Comparison of ENCODE assay signal across 26 cellular contexts in genomic region chr5:109653042-109653441, GRCh38. TPM values are rescaled to one million over a fixed set of nuclear protein-coding genes. Genes with fewer than 3 reads are reported as not detected.
A peak's percentile ranks its signal among the peaks of the same experiment; 100 is the strongest.
DNase-seq lines count a peak whose midpoint lies in the region; ATAC-seq, FAIRE-seq and TF ChIP-seq lines count a peak whose summit lies in the region.
"Had no signal": no experiment of that assay in that cellular context is flagged by ENCODE, and none has a peak within 500 bp of the region (broad histone marks: within the 10 kb centered on the region; RNA-seq: fewer than 3 reads in every experiment).

No MANE protein-coding gene starts in this region.

- H3K27me3 ChIP-seq in GM23338 (ENCODE audit: insufficient read depth), result no peaks in the 10 kb centered on the region
- H3K27me3 ChIP-seq in bronchial epithelial cell (ENCODE audit: control insufficient read depth, insufficient read depth, low read length), result no peaks in the 10 kb centered on the region
- H3K27me3 ChIP-seq in mesendoderm (ENCODE audit: insufficient read depth, low read length, poor library complexity), result no peaks in the 10 kb centered on the region
- H3K27me3 ChIP-seq in pancreas, result no peaks in the 10 kb centered on the region
- H3K27me3 ChIP-seq: BE2C had no signal

- no CpG with 5 or more reads among the region's 2 CpGs for WGBS in mesendoderm (ENCODE audit: extremely low coverage, insufficient coverage, low lambda C conversion rate)
- 19 to 32% methylated on average over 2 of the region's 2 CpGs for WGBS in pancreas, 2 donors

- H3K18ac ChIP-seq in mesendoderm (ENCODE audit: low read length), result peak overlapping the region; percentile 51

- ATAC-seq in GM23338 (no peak), pancreas (peak; percentile 65 to 80 (median 73)), left cardiac atrium (no peak)
- ATAC-seq: A549, GM12878 had no signal

- no peaks in the 10 kb centered on the region; the same call in 2 of the 3 replicates for H3K4me1 Mint-ChIP-seq in GM23338
- H3K4me1 Mint-ChIP-seq in activated T-helper 2 cell treated with anti-CD3 and anti-CD28 coated beads, Interferon-gamma antibody, Interleukin-2, Interleukin-4, amounts not matched to agents 10 μg/mL and 5 μg/mL and 100 μg/mL, durations not matched to agents 14 hours and 24 hours and 36 hours (ENCODE audit: low read depth), result peaks cover 21% of the 10 kb centered on the region

- no peak overlapping the region for H3K9ac ChIP-seq in mesendoderm (ENCODE audit: low read length)
- H3K9ac ChIP-seq: BLaER1 treated with 17β-estradiol and CSF1 and Interleukin-3, amounts not matched to agents 10 nM and 100 nM had no signal

- no peak overlapping the region for H2BK5ac ChIP-seq in mesendoderm (ENCODE audit: low read length)

- no peak for TF ChIP-seq CTCF in GM23338 (conservative IDR thresholded peaks at IDR 0.05; ENCODE audit: low read depth in 2 of 2)
- no peak for TF ChIP-seq CTCF in bronchial epithelial cell (IDR thresholded peaks at IDR 0.05; ENCODE audit: insufficient read depth, low read length, severe bottlenecking)
- TF ChIP-seq CTCF in pancreas (IDR thresholded peaks at IDR 0.05), result no peak
- TF ChIP-seq CTCF in D721Med (IDR thresholded peaks at IDR 0.05; ENCODE audit: insufficient read depth, missing control alignments), result no peak

- H3K4ac ChIP-seq in mesendoderm (ENCODE audit: low read depth, low read length), result no peak overlapping the region

- H3K4me2 ChIP-seq in GM23338 (no peak overlapping the region), mesendoderm (ENCODE audit: low read length) (no peak overlapping the region)
- H3K4me2 ChIP-seq: A549 had no signal

- H2BK120ac ChIP-seq in mesendoderm (ENCODE audit: low read depth, low read length), result no peak overlapping the region

- no peak overlapping the region for H2AK5ac ChIP-seq in mesendoderm (ENCODE audit: low read length)

- no peaks in the 10 kb centered on the region for H3K36me3 ChIP-seq in GM23338 (ENCODE audit: insufficient read depth)
- no peaks in the 10 kb centered on the region for H3K36me3 ChIP-seq in bronchial epithelial cell (ENCODE audit: control insufficient read depth, insufficient read depth, low read length)
- H3K36me3 ChIP-seq in mesendoderm (ENCODE audit: control insufficient read depth, insufficient read depth, low read length), result no peaks in the 10 kb centered on the region
- no peaks in the 10 kb centered on the region for H3K36me3 ChIP-seq in pancreas
- H3K36me3 ChIP-seq: BE2C; BLaER1 treated with 17β-estradiol and CSF1 and Interleukin-3, amounts not matched to agents 10 nM and 100 nM had no signal

- H3K27ac ChIP-seq in GM23338 (ENCODE audit: low read depth) (no peak overlapping the region), mesendoderm (ENCODE audit: low read depth, low read length) (no peak overlapping the region), pancreas (peak overlapping the region; percentile 52 to 75 (median 70))
- H3K27ac ChIP-seq: A549; BLaER1 treated with 17β-estradiol and CSF1 and Interleukin-3, amounts not matched to agents 10 nM and 100 nM had no signal

- no peak overlapping the region for H3K4me3 ChIP-seq in GM23338
- no peak overlapping the region for H3K4me3 ChIP-seq in bronchial epithelial cell (ENCODE audit: low read depth, low read length)
- H3K4me3 ChIP-seq in mesendoderm (ENCODE audit: low read length), result no peak overlapping the region
- H3K4me3 ChIP-seq in pancreas, result no peak overlapping the region
- H3K4me3 ChIP-seq: A549; BLaER1 treated with 17β-estradiol and CSF1 and Interleukin-3, amounts not matched to agents 10 nM and 100 nM; GM12878 had no signal

- no peak overlapping the region for H2BK15ac ChIP-seq in mesendoderm (replicated peaks; ENCODE audit: low read depth)

- no peaks in the 10 kb centered on the region for H4K20me1 ChIP-seq in GM23338 (replicated peaks; ENCODE audit: insufficient read depth)
- H4K20me1 ChIP-seq: BLaER1 treated with 17β-estradiol and CSF1 and Interleukin-3, amounts not matched to agents 10 nM and 100 nM had no signal

- H3K9me3 ChIP-seq in pancreas, result no peaks in the 10 kb centered on the region
- H3K9me3 ChIP-seq: A549; BE2C; BLaER1 treated with 17β-estradiol and CSF1 and Interleukin-3, amounts not matched to agents 10 nM and 100 nM had no signal

- no peaks in the 10 kb centered on the region for H3F3A ChIP-seq in GM23338 (replicated peaks; ENCODE audit: low read depth)

- DNase-seq in GM23338 (ENCODE audit: low spot score), result no peak
- DNase-seq in bronchial epithelial cell (ENCODE audit: low read depth), result no peak
- no peak for DNase-seq in mesendoderm
- DNase-seq in pancreas, result peak in 3 of 6 donors; percentile 26 to 45 (median 30)
- no peak for DNase-seq in activated T-helper 2 cell treated with anti-CD3 and anti-CD28 coated beads, Interferon-gamma antibody, Interleukin-2, Interleukin-4, amounts not matched to agents 10 μg/mL and 5 μg/mL and 100 μg/mL, durations not matched to agents 14 hours and 24 hours and 36 hours (ENCODE audit: low spot score)
- DNase-seq in D721Med (ENCODE audit: insufficient read length, low spot score), result no peak
- DNase-seq in left cardiac atrium, result no peak
- no peak for DNase-seq in NCI-H345 treated with DMSO at 0.1 percent for 48 hours (lab: John Stamatoyannopoulos, UW; ENCODE audit: unreplicated experiment)
- DNase-seq: 8988T; ACHN; AML-193; BE2C; Calu3; CD4-positive, alpha-beta T cell; CD8-positive, alpha-beta memory T cell; DMS153; DMS79; EL; GDM1; GOT3; HCEC 1CT had no signal

- peak; percentile 7 for FAIRE-seq in bronchial epithelial cell (lab: Jason Lieb, UNC)
- no peak for FAIRE-seq in pancreas (lab: Jason Lieb, UNC)
- no peak for FAIRE-seq in D721Med (lab: Jason Lieb, UNC)
- FAIRE-seq: A549, GM12878, H54 had no signal

- H3K4me1 ChIP-seq in GM23338 (ENCODE audit: insufficient read depth) (no peaks in the 10 kb centered on the region), mesendoderm (ENCODE audit: control insufficient read depth, low read depth, low read length) (peaks cover 2% of the 10 kb centered on the region), pancreas (peaks cover 13 to 38% (median 36%) of the 10 kb centered on the region in 3 donors)
- H3K4me1 ChIP-seq: A549 had no signal

- no peak overlapping the region for H3K23ac ChIP-seq in mesendoderm (ENCODE audit: low read length)

- no peaks in the 10 kb centered on the region for H3K36me3 Mint-ChIP-seq in GM23338 (ENCODE audit: low read depth)
- no peaks in the 10 kb centered on the region for H3K36me3 Mint-ChIP-seq in activated T-helper 2 cell treated with anti-CD3 and anti-CD28 coated beads, Interferon-gamma antibody, Interleukin-2, Interleukin-4, amounts not matched to agents 10 μg/mL and 5 μg/mL and 100 μg/mL, durations not matched to agents 14 hours and 24 hours and 36 hours (ENCODE audit: low read depth)
- H3K36me3 Mint-ChIP-seq: CD8-positive, alpha-beta memory T cell had no signal

- H4K5ac ChIP-seq in mesendoderm (ENCODE audit: low read length), result no peak overlapping the region

- no peak overlapping the region for H3K56ac ChIP-seq in mesendoderm (ENCODE audit: low read length)

- H4K8ac ChIP-seq in mesendoderm (ENCODE audit: low read depth, low read length), result no peak overlapping the region

- no peaks in the 10 kb centered on the region for H3K79me1 ChIP-seq in mesendoderm (ENCODE audit: low read length)

- H3K4me3 Mint-ChIP-seq in GM23338, result no peak overlapping the region
- no peak overlapping the region for H3K4me3 Mint-ChIP-seq in activated T-helper 2 cell treated with anti-CD3 and anti-CD28 coated beads, Interferon-gamma antibody, Interleukin-2, Interleukin-4, amounts not matched to agents 10 μg/mL and 5 μg/mL and 100 μg/mL, durations not matched to agents 14 hours and 24 hours and 36 hours (ENCODE audit: low read depth)
- H3K4me3 Mint-ChIP-seq: CD14-positive monocyte; CD4-positive, alpha-beta T cell; CD8-positive, alpha-beta memory T cell had no signal

- H3K27me3 Mint-ChIP-seq in GM23338 (ENCODE audit: insufficient read depth, low read depth, poor library complexity), result no peaks in the 10 kb centered on the region
- H3K27me3 Mint-ChIP-seq in activated T-helper 2 cell treated with anti-CD3 and anti-CD28 coated beads, Interferon-gamma antibody, Interleukin-2, Interleukin-4, amounts not matched to agents 10 μg/mL and 5 μg/mL and 100 μg/mL, durations not matched to agents 14 hours and 24 hours and 36 hours (ENCODE audit: low read depth), result no peaks in the 10 kb centered on the region

- peak overlapping the region; percentile 70; the same call in 1 of the 2 replicates for H2AFZ ChIP-seq in GM23338

- no peaks in the 10 kb centered on the region for H3K9me3 Mint-ChIP-seq in GM23338
- H3K9me3 Mint-ChIP-seq in activated T-helper 2 cell treated with anti-CD3 and anti-CD28 coated beads, Interferon-gamma antibody, Interleukin-2, Interleukin-4, amounts not matched to agents 10 μg/mL and 5 μg/mL and 100 μg/mL, durations not matched to agents 14 hours and 24 hours and 36 hours, result no peaks in the 10 kb centered on the region
- H3K9me3 Mint-ChIP-seq: CD14-positive monocyte; CD4-positive, alpha-beta T cell; CD8-positive, alpha-beta memory T cell had no signal

- intact Hi-C loops in pancreas (cut with DNase I), result no loop called here
- intact Hi-C loops in activated T-helper 2 cell treated with anti-CD3 and anti-CD28 coated beads, Interferon-gamma antibody, Interleukin-2, Interleukin-4, amounts not matched to agents 10 μg/mL and 5 μg/mL and 100 μg/mL, durations not matched to agents 14 hours and 24 hours and 36 hours (cut with micrococcal nuclease), result no loop called here
- intact Hi-C loops in left cardiac atrium (cut with DNase I), result no loop called here

- H3K27ac Mint-ChIP-seq in GM23338, result no peak overlapping the region
- H3K27ac Mint-ChIP-seq in activated T-helper 2 cell treated with anti-CD3 and anti-CD28 coated beads, Interferon-gamma antibody, Interleukin-2, Interleukin-4, amounts not matched to agents 10 μg/mL and 5 μg/mL and 100 μg/mL, durations not matched to agents 14 hours and 24 hours and 36 hours, result no peak overlapping the region
- H3K27ac Mint-ChIP-seq: CD4-positive, alpha-beta T cell had no signal

- no peaks in the 10 kb centered on the region for H3K9me2 ChIP-seq in GM23338 (ENCODE audit: insufficient read depth)

- H3K79me2 ChIP-seq in GM23338 (replicated peaks; ENCODE audit: insufficient read depth), result no peaks in the 10 kb centered on the region
- no peaks in the 10 kb centered on the region for H3K79me2 ChIP-seq in mesendoderm (ENCODE audit: control insufficient read depth, insufficient read depth, low read length)

TF ChIP-seq in GM23338, 12 proteins besides CTCF, POLR2A, EP300 and RAD21 (continues in another document):
- TF ChIP-seq JUNB (IDR thresholded peaks at IDR 0.05; ENCODE audit: unreplicated experiment) (no peak), STAT1 (IDR thresholded peaks at IDR 0.05; ENCODE audit: unreplicated experiment) (no peak)

RNA-seq across cellular contexts. Expression of gene MAN2A1, which starts 36.7 kb away (rescaled TPM):
- total RNA-seq in GM23338 (2014; rRNA removed; shearing (Covaris generic)), result 129 and 132 TPM in 2 replicates
- 28.3 and 32.5 TPM in 2 replicates for polyA plus RNA-seq in GM23338 (2016; fragmentation: Nextera tagmentation; extraction: Ambion mirVana)
- 78.9 and 85.0 TPM in 2 replicates for total RNA-seq in bronchial epithelial cell
- 56.3 TPM for polyA plus RNA-seq in mesendoderm (2013, experiment 1 of 2)
- polyA plus RNA-seq in mesendoderm (2013, experiment 2 of 2), result 55.7 TPM
- total RNA-seq in pancreas, result 10 to 100 TPM; 30.8 to 49.4 (median 40.6) TPM
- polyA plus RNA-seq in pancreas, result 10 to 100 TPM in 1 of 2 donors, 1 to 10 TPM in 1; 8.5 to 15.3 TPM
- total RNA-seq in activated T-helper 2 cell treated with anti-CD3 and anti-CD28 coated beads, Interferon-gamma antibody, Interleukin-2, Interleukin-4, amounts not matched to agents 10 μg/mL and 5 μg/mL and 100 μg/mL, durations not matched to agents 14 hours and 24 hours and 36 hours, result 33.1 and 33.3 TPM in 2 replicates
- total RNA-seq in left cardiac atrium, result 10 to 100 TPM; 10.4 to 15.4 TPM

Comparison
In these comparisons a context has a peak if more than half of its experiments do, and no peak if none do; other contexts are left out.
1. ATAC-seq: peak in pancreas (4 of 4); none in GM23338 (single experiment) and left cardiac atrium (0 of 2).
2. H3K27ac ChIP-seq: peak in pancreas (4 of 4); none in GM23338 (single experiment) and mesendoderm (single experiment).